8 cellular contexts compared by ENCODE assay signal in the genomic region with DNA sequence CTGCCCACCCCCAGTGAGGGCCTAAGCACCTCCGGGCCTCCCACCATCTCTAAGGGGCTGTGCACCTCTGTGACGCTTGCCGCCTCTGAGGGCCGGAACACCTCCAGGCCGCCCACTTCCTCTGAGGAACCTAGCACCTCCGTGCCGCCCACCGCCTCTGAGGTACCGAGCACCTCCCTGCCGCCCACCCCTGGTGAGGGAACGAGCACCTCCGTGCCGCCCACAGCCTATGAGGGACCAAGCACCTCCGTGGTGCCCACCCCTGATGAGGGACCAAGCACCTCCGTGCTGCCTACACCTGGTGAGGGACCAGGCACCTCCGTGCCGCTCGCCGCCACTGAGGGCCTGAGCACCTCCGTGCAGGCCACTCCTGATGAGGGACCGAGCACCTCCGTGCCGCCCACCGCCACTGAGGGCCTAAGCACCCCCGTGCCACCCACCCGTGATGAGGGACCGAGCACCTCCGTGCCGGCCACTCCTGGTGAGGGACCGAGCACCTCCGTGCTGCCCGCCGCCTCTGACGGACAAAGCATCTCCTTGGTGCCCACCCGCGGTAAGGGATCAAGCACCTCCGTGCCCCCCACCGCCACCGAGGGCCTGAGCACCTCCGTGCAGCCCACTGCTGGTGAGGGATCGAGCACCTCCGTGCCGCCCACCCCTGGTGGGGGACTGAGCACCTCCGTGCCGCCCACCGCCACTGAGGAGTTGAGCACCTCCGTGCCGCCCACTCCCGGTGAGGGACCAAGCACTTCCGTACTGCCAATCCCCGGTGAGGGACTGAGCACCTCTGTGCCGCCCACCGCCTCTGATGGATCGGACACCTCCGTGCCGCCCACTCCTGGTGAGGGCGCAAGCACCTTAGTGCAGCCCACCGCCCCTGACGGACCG. TPM values are rescaled to one million over a fixed set of nuclear protein-coding genes. Genes with fewer than 3 reads are reported as not detected.
DNase-seq lines count a peak whose midpoint lies in the region; ATAC-seq and TF ChIP-seq lines count a peak whose summit lies in the region.

No MANE protein-coding gene starts in this region.

- intact Hi-C loops in right lobe of liver (cut with DNase I): no loop called here

- no peak for TF ChIP-seq CTCF in cardiac fibroblast (IDR thresholded peaks at IDR 0.05; ENCODE audit: low read depth, low read length)
- no peak for TF ChIP-seq CTCF in right lobe of liver (IDR thresholded peaks at IDR 0.05)

- WGBS in right lobe of liver (ENCODE audit: insufficient coverage, low coverage, low lambda C conversion rate, missing lambda C conversion rate): 63% methylated on average over 7 of the region's 60 CpGs

- in situ Hi-C loops in ACHN (cut with HindIII; ENCODE audit: low pct_ligation_motif_present, low pct_unique_long_range_greater_than_20kb, low sequenced_read_pairs): no loop called here

- ATAC-seq in GM18511 (IDR thresholded peaks at IDR 0.05; ENCODE audit: unreplicated experiment): peak; percentile 53
- peak; percentile 30 for ATAC-seq in HG02884 (IDR thresholded peaks at IDR 0.05; ENCODE audit: unreplicated experiment)
- peak; percentile 39 to 52 (median 47) for ATAC-seq in right lobe of liver

- no peaks in the 10 kb centered on the region for H3K4me1 ChIP-seq in right lobe of liver

- TF ChIP-seq POLR2A in right lobe of liver (IDR thresholded peaks at IDR 0.05): no peak

- H3K27me3 ChIP-seq in right lobe of liver: no peaks in the 10 kb centered on the region

- H3K9me3 ChIP-seq in right lobe of liver: no peaks in the 10 kb centered on the region

- no peaks in the 10 kb centered on the region for H3K36me3 ChIP-seq in right lobe of liver

- no peak overlapping the region for H3K27ac ChIP-seq in right lobe of liver

- DNase-seq in T-helper 2 cell: peak; percentile 1 to 63 (median 51)
- DNase-seq in cardiac fibroblast (ENCODE audit: low read depth in 2 of 2): no peak
- DNase-seq in right lobe of liver: peak; percentile 23 to 55 (median 36)
- peak; percentile 5 for DNase-seq in stimulated activated CD8-positive, alpha-beta memory T cell treated with anti-CD3 and anti-CD28 coated beads, Interleukin-4, amount 100 ng/mL, for 24 hours (ENCODE audit: low read depth)
- DNase-seq in ACHN: no peak
- DNase-seq in inferior parietal cortex (ENCODE audit: extremely low spot score): no peak

- H3K4me3 ChIP-seq in cardiac fibroblast (replicated peaks in 1 of 2; ENCODE audit: low read depth in 2 of 2, low read length in 2 of 2): peak overlapping the region; percentile 56 to 59
- peak overlapping the region; percentile 43 to 58 (median 55) for H3K4me3 ChIP-seq in right lobe of liver

RNA-seq across cellular contexts. Expression of a gene that starts 1.0 kb away (rescaled TPM):
- total RNA-seq in right lobe of liver: under 1 TPM; 0.15 to 0.60 (median 0.47) TPM

Comparison
In these comparisons a context has a peak if more than half of its experiments do, and no peak if none do; other contexts are left out.
1. DNase-seq: peak in T-helper 2 cell (5 of 5), right lobe of liver (3 of 3) and stimulated activated CD8-positive, alpha-beta memory T cell treated with anti-CD3 and anti-CD28 coated beads, Interleukin-4, amount 100 ng/mL, for 24 hours (single experiment); none in cardiac fibroblast (0 of 2), ACHN (single experiment) and inferior parietal cortex (single experiment).
2. Peak in every context shown above with its lines, with median percentiles within 50 percentile points of each other: ATAC-seq.